Comparison of ENCODE assay signal across 23 cellular contexts in genomic region chr5:99928490-99928889, GRCh38.
"Had no signal": no experiment of that assay in that cellular context is flagged by ENCODE, and none has a peak within 500 bp of the region (broad histone marks: within the 10 kb centered on the region; RNA-seq: fewer than 3 reads in every experiment).

No MANE protein-coding gene starts in this region.

- H3K27me3 Mint-ChIP-seq: effector memory CD8-positive, alpha-beta T cell; naive B cell had no signal

- H3K4me1 ChIP-seq: esophagus muscularis mucosa, gastroesophageal sphincter, left ventricle myocardium inferior, lower lobe of right lung, psoas muscle, right lobe of liver, tibial artery, upper lobe of left lung, vagina had no signal

- H3K36me3 Mint-ChIP-seq: naive B cell had no signal

- H3K27ac ChIP-seq: epithelial cell of prostate, esophagus muscularis mucosa, gastroesophageal sphincter, left ventricle myocardium inferior, lower lobe of right lung, neutrophil, psoas muscle, right lobe of liver, tibial artery, upper lobe of left lung, vagina had no signal

- H3K4me3 ChIP-seq: esophagus muscularis mucosa, gastroesophageal sphincter, left ventricle myocardium inferior, lower lobe of right lung, psoas muscle, right lobe of liver, tibial artery, upper lobe of left lung, vagina had no signal

- H3K27ac Mint-ChIP-seq: effector memory CD8-positive, alpha-beta T cell; naive B cell; nephron had no signal

- DNase-seq: effector memory CD8-positive, alpha-beta T cell; glutamatergic neuron; islet precursor cell; left cardiac atrium; left ventricle myocardium inferior; lower lobe of right lung; mesenchymal stem cell; naive B cell; retina; right lobe of liver; stimulated activated CD4-positive, alpha-beta T cell treated with anti-CD3 and anti-CD28 coated beads, Interleukin-15, amount 100 ng/mL, for 24 hours; stimulated activated CD4-positive, alpha-beta T cell treated with anti-CD3 and anti-CD28 coated beads, Interleukin-1b, Interleukin-23, amount 100 ng/mL, for 48 hours; stimulated activated CD4-positive, alpha-beta T cell treated with anti-CD3 and anti-CD28 coated beads, Interleukin-4, amount 100 ng/mL, for 24 hours; stimulated activated naive CD4-positive, alpha-beta T cell; tibial artery; upper lobe of left lung had no signal

- H3K9me3 Mint-ChIP-seq: effector memory CD8-positive, alpha-beta T cell; nephron had no signal

- H3K4me3 Mint-ChIP-seq: effector memory CD8-positive, alpha-beta T cell; naive B cell; nephron had no signal

- H3K9me3 ChIP-seq: esophagus muscularis mucosa, gastroesophageal sphincter, lower lobe of right lung, neutrophil, psoas muscle, right lobe of liver, upper lobe of left lung, vagina had no signal

- H3K36me3 ChIP-seq: esophagus muscularis mucosa, gastroesophageal sphincter, left ventricle myocardium inferior, lower lobe of right lung, neutrophil, right lobe of liver, tibial artery, upper lobe of left lung, vagina had no signal

- H3K27me3 ChIP-seq: esophagus muscularis mucosa, gastroesophageal sphincter, neutrophil, right lobe of liver, tibial artery, upper lobe of left lung, vagina had no signal

- ATAC-seq: effector memory CD8-positive, alpha-beta T cell; gastroesophageal sphincter; left cardiac atrium; psoas muscle; right lobe of liver had no signal

- H3K4me1 Mint-ChIP-seq: naive B cell had no signal
